Comparison of ENCODE assay signal across 8 cellular contexts in genomic region chr12:2958432-2959193, GRCh38. TPM values are rescaled to one million over a fixed set of nuclear protein-coding genes. Genes with fewer than 3 reads are reported as not detected.
DNase-seq lines count a peak whose midpoint lies in the region; ATAC-seq and TF ChIP-seq lines count a peak whose summit lies in the region.

No MANE protein-coding gene starts in this region.

- H3K9me3 Mint-ChIP-seq in endothelial cell (ENCODE audit: unreplicated experiment), result no peaks in the 10 kb centered on the region

- H3K9ac ChIP-seq in mucosa of rectum (ENCODE audit: low read depth in 1 of 2, low read length in 2 of 2), result peak overlapping the region; percentile 7 to 63

- peak overlapping the region; percentile 83 for H3K4me3 ChIP-seq in SJCRH30
- peak overlapping the region; percentile 69 to 75 for H3K4me3 ChIP-seq in mucosa of rectum (ENCODE audit: low read length in 2 of 2)

- H3K27ac ChIP-seq in SJCRH30 (peak overlapping the region; percentile 52), mucosa of rectum (ENCODE audit: low read depth in 2 of 2, low read length in 2 of 2) (peak overlapping the region; percentile 52 to 72)

- peak; percentile 91 for DNase-seq in D341Med (ENCODE audit: low spot score)
- DNase-seq in HS-27A (ENCODE audit: low read depth), result peak; percentile 65
- peak; percentile 86 to 88 for DNase-seq in SJCRH30
- peak; percentile 66 for DNase-seq in endothelial cell (ENCODE audit: low spot score)

- peak overlapping the region; percentile 94 for H3K27ac Mint-ChIP-seq in endothelial cell (ENCODE audit: unreplicated experiment)

- H3K4me1 Mint-ChIP-seq in endothelial cell (ENCODE audit: unreplicated experiment), result peaks cover 52% of the 10 kb centered on the region

- H3K4me1 ChIP-seq in SJCRH30, result peaks cover 19% of the 10 kb centered on the region
- H3K4me1 ChIP-seq in mucosa of rectum (ENCODE audit: control insufficient read depth in 2 of 2, insufficient read depth in 2 of 2, low read length in 2 of 2), result peaks cover 12 to 18% of the 10 kb centered on the region in 2 donors

- ATAC-seq in GM21367 (IDR thresholded peaks at IDR 0.05; ENCODE audit: unreplicated experiment) (no peak), GM21447 (IDR thresholded peaks at IDR 0.05; ENCODE audit: unreplicated experiment) (no peak), GM21529 (IDR thresholded peaks at IDR 0.05; ENCODE audit: unreplicated experiment) (no peak)

- TF ChIP-seq CTCF in endothelial cell (IDR thresholded peaks at IDR 0.05; ENCODE audit: unreplicated experiment), result no peak

- no peaks in the 10 kb centered on the region for H3K27me3 ChIP-seq in SJCRH30
- H3K27me3 ChIP-seq in mucosa of rectum (ENCODE audit: control insufficient read depth in 2 of 2, insufficient read depth in 2 of 2, low read length in 2 of 2), result peaks cover 4 to 5% of the 10 kb centered on the region in 2 donors

- peaks cover 15% of the 10 kb centered on the region for H3K27me3 Mint-ChIP-seq in endothelial cell (ENCODE audit: unreplicated experiment)

- no peaks in the 10 kb centered on the region for H3K36me3 ChIP-seq in SJCRH30
- H3K36me3 ChIP-seq in mucosa of rectum (ENCODE audit: control insufficient read depth in 2 of 2, insufficient read depth in 2 of 2, low read length in 2 of 2), result no peaks in the 10 kb centered on the region

- H3K9me3 ChIP-seq in SJCRH30 (replicated peaks) (no peaks in the 10 kb centered on the region), mucosa of rectum (ENCODE audit: control insufficient read depth in 2 of 2, low read length in 2 of 2) (no peaks in the 10 kb centered on the region)

- peaks cover 10% of the 10 kb centered on the region for H3K36me3 Mint-ChIP-seq in endothelial cell (ENCODE audit: low read depth, unreplicated experiment)

- peak overlapping the region; percentile 92 for H3K4me3 Mint-ChIP-seq in endothelial cell (ENCODE audit: unreplicated experiment)

RNA-seq across cellular contexts. Expression of gene TEAD4, which starts 0.6 kb away (rescaled TPM):
- total RNA-seq in SJCRH30 (2014; rRNA removed; shearing (Covaris generic)), result 58.2 and 59.0 TPM in 2 replicates
- total RNA-seq in endothelial cell (ENCODE audit: unreplicated experiment), result 120 TPM
